ENCODE assay signal across 21 cellular contexts in genomic region chr10:122503004-122503403, GRCh38. TPM values are rescaled to one million over a fixed set of nuclear protein-coding genes. Genes with fewer than 3 reads are reported as not detected.
A peak's percentile ranks its signal among the peaks of the same experiment; 100 is the strongest.
DNase-seq lines count a peak whose midpoint lies in the region; TF ChIP-seq lines count a peak whose summit lies in the region.
"Had no signal": no experiment of that assay in that cellular context is flagged by ENCODE, and none has a peak within 500 bp of the region (broad histone marks: within the 10 kb centered on the region; RNA-seq: fewer than 3 reads in every experiment).

No MANE protein-coding gene starts in this region.

- CTCF ChIA-PET in mammary epithelial cell (lab: Charles Lee; ENCODE audit: low non-redundant PET): interaction anchor here (0.6 kb wide), 1 partner anchor 34 kb away, joined by 3 read pairs; no protein-coding TSS in a partner anchor

- no peak overlapping the region for H2AK5ac ChIP-seq in neuronal stem cell (ENCODE audit: low read depth, low read length)

- no peak overlapping the region for H3K4me2 ChIP-seq in mammary epithelial cell (ENCODE audit: insufficient read depth, low read depth, low read length)
- no peak overlapping the region for H3K4me2 ChIP-seq in neuronal stem cell (ENCODE audit: insufficient read depth, low read length, poor library complexity, severe bottlenecking)
- H3K4me2 ChIP-seq: BLaER1, PC-9 had no signal

- DNase-seq in breast epithelium (ENCODE audit: low spot score in 2 of 2) (no peak), mammary epithelial cell (no peak), dorsolateral prefrontal cortex (peak in 1 of 10 donors; percentile 32), neuronal stem cell (ENCODE audit: low spot score) (no peak), tibial artery (no peak), retina (no peak), HUDEP-2 (lab: John Stamatoyannopoulos, UW; ENCODE audit: unreplicated experiment in 76 of 76) (no peak), activated T-cell treated with anti-CD3 and anti-CD28 coated beads for 4 hours (no peak)
- DNase-seq: CD8-positive, alpha-beta T cell; IMR-90; Karpas-422; MG63; NCI-H1092; NCI-H146; NCI-H2081; NCI-H510A; NCI-H82; PC-9 had no signal

- TF ChIP-seq CTCF in breast epithelium (IDR thresholded peaks at IDR 0.05) (no peak), mammary epithelial cell (conservative IDR thresholded peaks at IDR 0.05 in 1 of 2, IDR thresholded peaks at IDR 0.05 in 1 of 2; ENCODE audit: extremely low read depth in 1 of 2, insufficient read depth in 1 of 2, low read depth in 1 of 2, low read length in 2 of 2) (no peak), dorsolateral prefrontal cortex (IDR thresholded peaks at IDR 0.05 in 54 of 56, conservative IDR thresholded peaks at IDR 0.05 in 2 of 56; ENCODE audit: low read depth in 1 of 56, partially characterized antibody in 56 of 56) (no peak), tibial artery (IDR thresholded peaks at IDR 0.05) (no peak)

- 85% methylated on average over 13 of the region's 13 CpGs for WGBS in mammary epithelial cell (ENCODE audit: low coverage, missing lambda C conversion rate)
- WGBS in neuronal stem cell (ENCODE audit: extremely low coverage in 2 of 2, insufficient read length in 2 of 2, insufficient replicate concordance in 1 of 2), 2 donors: no CpG with 5 or more reads among the region's 13 CpGs

- H3K27me3 ChIP-seq in breast epithelium: no peaks in the 10 kb centered on the region
- no peaks in the 10 kb centered on the region for H3K27me3 ChIP-seq in mammary epithelial cell (ENCODE audit: insufficient read depth, low read length)
- no peaks in the 10 kb centered on the region for H3K27me3 ChIP-seq in dorsolateral prefrontal cortex
- no peaks in the 10 kb centered on the region for H3K27me3 ChIP-seq in neuronal stem cell (ENCODE audit: control insufficient read depth in 3 of 3, insufficient read depth in 3 of 3, low read depth in 1 of 3, low read length in 3 of 3)
- no peaks in the 10 kb centered on the region for H3K27me3 ChIP-seq in tibial artery
- H3K27me3 ChIP-seq: BLaER1, MG63 had no signal

- in situ Hi-C loops in mammary epithelial cell (cut with MboI; ENCODE audit: low sequenced_read_pairs in 2 of 2): no loop called here

- BruUV-seq in mammary epithelial cell (replicated peaks; lab: Mats Ljungman, UMichigan): no TSS peak

- H2BK12ac ChIP-seq in neuronal stem cell (ENCODE audit: low read length): no peak overlapping the region

- H3K79me1 ChIP-seq in neuronal stem cell (ENCODE audit: low read depth, low read length): no peaks in the 10 kb centered on the region

- H3K9me3 ChIP-seq in breast epithelium: no peaks in the 10 kb centered on the region
- no peaks in the 10 kb centered on the region for H3K9me3 ChIP-seq in mammary epithelial cell (replicated peaks; ENCODE audit: insufficient read depth, low read length)
- H3K9me3 ChIP-seq in neuronal stem cell (replicated peaks in 1 of 2; ENCODE audit: control insufficient read depth in 2 of 2, insufficient read depth in 1 of 2, low read depth in 1 of 2, low read length in 2 of 2): no peaks in the 10 kb centered on the region
- H3K9me3 ChIP-seq in tibial artery: no peaks in the 10 kb centered on the region
- H3K9me3 ChIP-seq: BLaER1, MG63 had no signal

- H2BK15ac ChIP-seq in neuronal stem cell (ENCODE audit: low read length): no peak overlapping the region

- no peak for TF ChIP-seq POLR2A in breast epithelium (IDR thresholded peaks at IDR 0.05)

- no peaks in the 10 kb centered on the region for H4K20me1 ChIP-seq in mammary epithelial cell (ENCODE audit: insufficient read depth, low read length)
- H4K20me1 ChIP-seq: BLaER1 had no signal

- no peak overlapping the region for H3K23ac ChIP-seq in neuronal stem cell (ENCODE audit: low read depth, low read length, poor library complexity)

- no peak overlapping the region for H4K8ac ChIP-seq in neuronal stem cell (ENCODE audit: low read depth, low read length)

- H3K36me3 ChIP-seq in breast epithelium (no peaks in the 10 kb centered on the region), mammary epithelial cell (ENCODE audit: insufficient read depth, low read length) (peaks cover 14% of the 10 kb centered on the region), neuronal stem cell (replicated peaks in 1 of 2; ENCODE audit: control insufficient read depth in 2 of 2, insufficient read depth in 2 of 2, low read length in 2 of 2) (no peaks in the 10 kb centered on the region), tibial artery (peaks cover 6 to 19% (median 18%) of the 10 kb centered on the region in 3 donors)
- H3K36me3 ChIP-seq: BLaER1, MG63 had no signal

- no peak overlapping the region for H2BK5ac ChIP-seq in neuronal stem cell (ENCODE audit: low read length)

- no peak overlapping the region for H3K4ac ChIP-seq in neuronal stem cell (ENCODE audit: low read length)

- H3K18ac ChIP-seq in neuronal stem cell (ENCODE audit: low read length): peak overlapping the region; percentile 62

- peaks cover 0 to 11% of the 10 kb centered on the region in 2 donors for H3K4me1 ChIP-seq in breast epithelium
- H3K4me1 ChIP-seq in mammary epithelial cell (ENCODE audit: insufficient read depth, low read length): peaks cover 15% of the 10 kb centered on the region
- H3K4me1 ChIP-seq in neuronal stem cell (ENCODE audit: control insufficient read depth in 2 of 2, insufficient read depth in 1 of 2, low read depth in 1 of 2, low read length in 2 of 2): no peaks in the 10 kb centered on the region
- H3K4me1 ChIP-seq in tibial artery: peaks cover 0 to 51% (median 38%) of the 10 kb centered on the region in 4 donors

- H3K9ac ChIP-seq in mammary epithelial cell (ENCODE audit: insufficient read depth, low read length): no peak overlapping the region
- H3K9ac ChIP-seq in neuronal stem cell (ENCODE audit: low read depth, low read length, poor library complexity): no peak overlapping the region
- H3K9ac ChIP-seq: BLaER1 had no signal

- H3K27ac ChIP-seq in breast epithelium (peak overlapping the region; percentile 19 to 68), mammary epithelial cell (ENCODE audit: insufficient read depth, low read depth, low read length) (no peak overlapping the region), dorsolateral prefrontal cortex (peak overlapping the region in 56 of 59 donors; percentile 49 to 99 (median 90)), neuronal stem cell (replicated peaks; ENCODE audit: low read length) (no peak overlapping the region), tibial artery (peak overlapping the region; percentile 38 to 55)
- H3K27ac ChIP-seq: BLaER1, PC-9 had no signal

- no peak overlapping the region for H3K4me3 ChIP-seq in breast epithelium
- no peak overlapping the region for H3K4me3 ChIP-seq in mammary epithelial cell (replicated peaks in 1 of 3; ENCODE audit: insufficient read depth in 1 of 3, low read depth in 2 of 3, low read length in 3 of 3)
- H3K4me3 ChIP-seq in dorsolateral prefrontal cortex: no peak overlapping the region
- H3K4me3 ChIP-seq in neuronal stem cell (ENCODE audit: low read length in 2 of 2): no peak overlapping the region
- no peak overlapping the region for H3K4me3 ChIP-seq in tibial artery
- H3K4me3 ChIP-seq: BLaER1, MG63, PC-9 had no signal

- no peak overlapping the region for H4K91ac ChIP-seq in neuronal stem cell (ENCODE audit: low read depth, low read length, poor library complexity)

- dilution Hi-C loops in mammary epithelial cell (cut with HindIII; ENCODE audit: low sequenced_read_pairs): no loop called here

- H3K14ac ChIP-seq in neuronal stem cell (ENCODE audit: low read length): peak overlapping the region; percentile 58

- H2AFZ ChIP-seq in mammary epithelial cell (ENCODE audit: low read depth, low read length): no peak overlapping the region
- H2AFZ ChIP-seq in neuronal stem cell (ENCODE audit: low read length): no peak overlapping the region
- H2AFZ ChIP-seq: PC-9 had no signal

- no peak overlapping the region for H2BK120ac ChIP-seq in neuronal stem cell (ENCODE audit: low read depth, low read length)

- H3K79me2 ChIP-seq in mammary epithelial cell (ENCODE audit: insufficient read depth, low read length): peaks cover 41% of the 10 kb centered on the region

- intact Hi-C loops in breast epithelium (cut with DNase I; ENCODE audit: low total_unique reads) (no loop called here), mammary epithelial cell (cut with micrococcal nuclease) (no loop called here), dorsolateral prefrontal cortex (cut with DNase I) (loop anchor here (5.0 kb wide), 1 partner anchor 41 kb away; the partner anchor contains the start of gene HTRA1 (in 2 of the 2)), tibial artery (cut with DNase I; ENCODE audit: low total_unique reads) (no loop called here)

RNA-seq across cellular contexts. Expression of gene HTRA1, which starts 41.7 kb away (rescaled TPM):
- total RNA-seq in breast epithelium (100 to 1,000 TPM; 116 to 347 (median 152) TPM), mammary epithelial cell (100 to 1,000 TPM; 179 to 311 TPM), dorsolateral prefrontal cortex (100 to 1,000 TPM; 154 to 492 (median 263) TPM)
- 615 TPM for polyA plus RNA-seq in mammary epithelial cell
- 271 TPM for polyA minus RNA-seq in mammary epithelial cell
- polyA plus RNA-seq in neuronal stem cell (2013, experiment 1 of 2): 9.0 TPM
- 8.8 TPM for polyA plus RNA-seq in neuronal stem cell (2013, experiment 2 of 2)
- total RNA-seq: CD8-positive, alpha-beta T cell; HT-29 had no signal

RNA-seq across cellular contexts. Expression of gene ARMS2, which starts 48.6 kb away (rescaled TPM):
- total RNA-seq in breast epithelium: not detected
- total RNA-seq in mammary epithelial cell: under 1 TPM in 1 of 2 donors, not detected in 1; 0.17 TPM
- not detected for polyA plus RNA-seq in mammary epithelial cell
- polyA minus RNA-seq in mammary epithelial cell: not detected
- total RNA-seq in dorsolateral prefrontal cortex: 1 to 10 TPM in 1 of 120 experiments, under 1 TPM in 8, not detected in 111; 0.63 to 2.1 (median 0.83) TPM
- not detected for polyA plus RNA-seq in neuronal stem cell (2013, experiment 1 of 2)
- not detected for polyA plus RNA-seq in neuronal stem cell (2013, experiment 2 of 2)
- total RNA-seq: A172; CD8-positive, alpha-beta T cell; HT-29; IMR-90; PC-9 had no signal
- polyA plus RNA-seq: IMR-90 had no signal

RNA-seq across cellular contexts. Expression of gene DMBT1, which starts 57.5 kb away (rescaled TPM):
- 1 to 10 TPM in 1 of 3 donors, under 1 TPM in 1, not detected in 1; 0.15 to 2.3 TPM for total RNA-seq in breast epithelium
- total RNA-seq in mammary epithelial cell: under 1 TPM; 0.24 to 0.33 TPM
- polyA plus RNA-seq in mammary epithelial cell: 1.1 TPM
- 1.6 TPM for polyA minus RNA-seq in mammary epithelial cell
- total RNA-seq in dorsolateral prefrontal cortex: 1 to 10 TPM in 41 of 120 experiments, under 1 TPM in 78, not detected in 1; 0.04 to 6.5 (median 0.71) TPM
- polyA plus RNA-seq in neuronal stem cell (2013, experiment 1 of 2): not detected
- not detected for polyA plus RNA-seq in neuronal stem cell (2013, experiment 2 of 2)
- total RNA-seq: A172; CD8-positive, alpha-beta T cell had no signal
- polyA plus RNA-seq: IMR-90 had no signal

Comparison
In these comparisons a context has a peak if more than half of its experiments do, and no peak if none do; other contexts are left out.
1. H3K27ac ChIP-seq: peak in breast epithelium (2 of 2), dorsolateral prefrontal cortex (56 of 59) and tibial artery (2 of 2); none in mammary epithelial cell (single experiment) and neuronal stem cell (single experiment).
2. intact Hi-C loops: an anchor here in dorsolateral prefrontal cortex (5.0 kb wide); none called in breast epithelium, mammary epithelial cell and tibial artery.